In the genomic region with DNA sequence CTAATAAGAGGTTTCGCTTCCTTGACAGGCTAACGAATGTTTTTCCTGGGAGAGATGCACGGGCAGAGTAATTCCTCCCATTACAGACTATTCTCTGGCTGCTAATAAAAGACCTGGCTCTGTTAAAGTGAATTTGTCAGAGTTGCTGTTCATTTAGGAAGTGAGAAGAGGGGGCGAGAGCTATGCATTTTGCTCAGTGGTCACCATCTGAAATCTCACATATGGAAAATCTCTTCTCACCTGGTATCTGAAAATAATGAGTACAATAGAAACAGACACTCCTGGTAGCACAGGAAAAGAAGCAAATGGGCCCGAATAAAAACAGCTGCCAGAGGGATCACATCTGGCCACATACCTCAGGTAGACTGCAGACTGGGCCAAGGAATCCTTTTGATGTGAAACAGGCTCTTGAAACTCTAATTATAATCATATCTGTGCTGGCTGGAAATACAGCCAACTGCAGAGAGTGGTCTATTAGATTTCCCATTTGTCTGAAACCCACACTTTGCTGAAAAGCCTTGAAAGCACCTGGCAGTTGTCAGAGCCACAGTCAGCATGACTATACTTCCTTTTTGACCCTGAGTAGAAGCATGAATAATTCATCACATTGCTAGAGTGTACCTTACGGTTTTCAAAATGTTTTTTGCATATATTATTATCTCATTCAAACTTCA, we compare ENCODE assay signal across 19 cellular contexts. TPM values are rescaled to one million over a fixed set of nuclear protein-coding genes. Genes with fewer than 3 reads are reported as not detected.
DNase-seq lines count a peak whose midpoint lies in the region; ATAC-seq and TF ChIP-seq lines count a peak whose summit lies in the region.
"Had no signal": no experiment of that assay in that cellular context is flagged by ENCODE, and none has a peak within 500 bp of the region (broad histone marks: within the 10 kb centered on the region; RNA-seq: fewer than 3 reads in every experiment).

No MANE protein-coding gene starts in this region.

- H3K27ac ChIP-seq in esophagus squamous epithelium = no peak overlapping the region
- H3K27ac ChIP-seq: ascending aorta, skin epidermis, thyroid gland had no signal

- intact Hi-C loops in esophagus squamous epithelium (cut with DNase I) = no loop called here

- H3K4me1 ChIP-seq in esophagus squamous epithelium = no peaks in the 10 kb centered on the region
- H3K4me1 ChIP-seq: ascending aorta, HAP-1, thyroid gland had no signal

- H3K36me3 ChIP-seq in esophagus squamous epithelium = no peaks in the 10 kb centered on the region
- H3K36me3 ChIP-seq: ascending aorta, HAP-1, thyroid gland had no signal

- no peaks in the 10 kb centered on the region for H3K9me3 Mint-ChIP-seq in immature natural killer cell
- H3K9me3 Mint-ChIP-seq: CD4-positive, alpha-beta memory T cell; endodermal cell; nephron had no signal

- H3K4me3 ChIP-seq in GM12865 (ENCODE audit: low read depth, low read length) (no peak overlapping the region), esophagus squamous epithelium (no peak overlapping the region)
- H3K4me3 ChIP-seq: ascending aorta, HAP-1, skin epidermis, thyroid gland had no signal

- H3K4me1 Mint-ChIP-seq in immature natural killer cell = peaks cover 77 to 89% of the 10 kb centered on the region in 2 donors
- H3K4me1 Mint-ChIP-seq: endodermal cell had no signal

- peak; percentile 15 for DNase-seq in GM12865 (ENCODE audit: low read depth)
- DNase-seq in NCI-H2227 treated with DMSO at 0.1 percent for 48 hours (lab: John Stamatoyannopoulos, UW) = peak; percentile 12
- DNase-seq in immature natural killer cell = no peak
- no peak for DNase-seq in EL
- DNase-seq in esophagus squamous epithelium (lab: John Stamatoyannopoulos, UW) = no peak
- DNase-seq in NAMALWA (ENCODE audit: low spot score) = no peak
- DNase-seq: CD4-positive, alpha-beta memory T cell; endodermal cell; NCI-H1092 treated with DMSO at 0.1 percent for 48 hours; NCI-H446; T1000; thyroid gland had no signal

- H3K4me3 Mint-ChIP-seq in immature natural killer cell = peak overlapping the region; percentile 33 to 74 (median 39)
- H3K4me3 Mint-ChIP-seq: endodermal cell, nephron had no signal

- no peak for TF ChIP-seq POLR2A in esophagus squamous epithelium (IDR thresholded peaks at IDR 0.05)

- no peaks in the 10 kb centered on the region for H3K27me3 Mint-ChIP-seq in immature natural killer cell (ENCODE audit: low read depth in 3 of 3)
- H3K27me3 Mint-ChIP-seq: CD4-positive, alpha-beta memory T cell had no signal

- H3K9me3 ChIP-seq in esophagus squamous epithelium = no peaks in the 10 kb centered on the region
- H3K9me3 ChIP-seq: ascending aorta, HAP-1, thyroid gland had no signal

- TF ChIP-seq CTCF in GM12865 (IDR thresholded peaks at IDR 0.05; ENCODE audit: insufficient read depth, low read depth, low read length, missing control alignments) = no peak
- no peak for TF ChIP-seq CTCF in esophagus squamous epithelium (IDR thresholded peaks at IDR 0.05)

- H3K27me3 ChIP-seq in esophagus squamous epithelium = no peaks in the 10 kb centered on the region
- H3K27me3 ChIP-seq: ascending aorta, thyroid gland had no signal

- WGBS in esophagus squamous epithelium, 2 donors = 51 to 54% methylated on average over 6 of the region's 6 CpGs

- peak overlapping the region; percentile 72 to 99 (median 96) for H3K27ac Mint-ChIP-seq in immature natural killer cell
- H3K27ac Mint-ChIP-seq: endodermal cell, nephron had no signal

- H3K36me3 Mint-ChIP-seq in immature natural killer cell = peaks cover 19 to 22% (median 21%) of the 10 kb centered on the region in 3 donors
- H3K36me3 Mint-ChIP-seq: CD4-positive, alpha-beta memory T cell had no signal

- ATAC-seq in GM19351 (IDR thresholded peaks at IDR 0.05; ENCODE audit: unreplicated experiment) = peak; percentile 48
- no peak for ATAC-seq in GM21737 (IDR thresholded peaks at IDR 0.05; ENCODE audit: unreplicated experiment)

RNA-seq across cellular contexts. Expression of a gene that starts 33.6 kb away (rescaled TPM):
- polyA plus RNA-seq in immature natural killer cell = 100 to 1,000 TPM; 288 to 385 (median 331) TPM
- 10 to 100 TPM in 1 of 4 donors, 1 to 10 TPM in 2, under 1 TPM in 1; 0.68 to 12.0 (median 4.8) TPM for total RNA-seq in esophagus squamous epithelium
- total RNA-seq: HT-29 had no signal

Comparison
In these comparisons a context has a peak if more than half of its experiments do, and no peak if none do; other contexts are left out.
1. DNase-seq: peak in GM12865 (single experiment) and NCI-H2227 treated with DMSO at 0.1 percent for 48 hours (single experiment); none in immature natural killer cell (0 of 3), EL (single experiment), esophagus squamous epithelium (single experiment) and NAMALWA (single experiment).